In genomic region chr2:159185401-159186130, GRCh38 we compare ENCODE assay signal across 8 cellular contexts.
A peak's percentile ranks its signal among the peaks of the same experiment; 100 is the strongest.
DNase-seq lines count a peak whose midpoint lies in the region; ATAC-seq and TF ChIP-seq lines count a peak whose summit lies in the region.

No MANE protein-coding gene starts in this region.

- H3K9ac ChIP-seq in neural cell (ENCODE audit: low read length), result no peak overlapping the region

- no peak overlapping the region for H2AFZ ChIP-seq in neural cell (ENCODE audit: low read depth, low read length)

- DNase-seq in NCI-H524 (lab: John Stamatoyannopoulos, UW) (peak; percentile 17 to 36), NCI-H524 treated with DMSO at 0.1 percent for 48 hours (lab: John Stamatoyannopoulos, UW) (no peak), cardiac fibroblast (ENCODE audit: low read depth in 2 of 2) (peak; percentile 54), NCI-H2029 treated with DMSO at 0.1 percent for 48 hours (lab: John Stamatoyannopoulos, UW) (no peak)
- no peak for DNase-seq in stimulated activated CD4-positive, alpha-beta T cell treated with anti-CD3 and anti-CD28 coated beads, Interleukin-2, amount 100 ng/mL, for 48 hours

- H3K4me3 ChIP-seq in cardiac fibroblast (replicated peaks in 1 of 2; ENCODE audit: low read depth in 2 of 2, low read length in 2 of 2), result no peak overlapping the region
- H3K4me3 ChIP-seq in neural cell (ENCODE audit: low read length), result no peak overlapping the region

- H3K36me3 ChIP-seq in neural cell (ENCODE audit: insufficient read depth, low read length), result no peaks in the 10 kb centered on the region

- peak; percentile 47 for TF ChIP-seq CTCF in cardiac fibroblast (IDR thresholded peaks at IDR 0.05; ENCODE audit: low read depth, low read length)
- TF ChIP-seq CTCF in neural cell (IDR thresholded peaks at IDR 0.05; ENCODE audit: poor library complexity, severe bottlenecking), result peak; percentile 12

- TF ChIP-seq RAD21 in Ishikawa (IDR thresholded peaks at IDR 0.05; ENCODE audit: low read depth) (peak; percentile 92), neural cell (conservative IDR thresholded peaks at IDR 0.05) (no peak)

- H3F3A ChIP-seq in neural cell (ENCODE audit: insufficient read depth, low read length, poor library complexity, severe bottlenecking), result no peaks in the 10 kb centered on the region

- H3K9me2 ChIP-seq in neural cell (ENCODE audit: insufficient read depth, low read length), result no peaks in the 10 kb centered on the region

- H3K79me2 ChIP-seq in neural cell (replicated peaks; ENCODE audit: insufficient read depth, low read length), result no peaks in the 10 kb centered on the region

- H3K9me3 ChIP-seq in neural cell (ENCODE audit: low read length), result no peaks in the 10 kb centered on the region

- TF ChIP-seq EP300 in Ishikawa (IDR thresholded peaks at IDR 0.05; ENCODE audit: borderline replicate concordance), result peak; percentile 100
- TF ChIP-seq EP300 in neural cell (conservative IDR thresholded peaks at IDR 0.05; ENCODE audit: poor library complexity, severe bottlenecking), result no peak

- no peak overlapping the region for H3K4me2 ChIP-seq in neural cell (ENCODE audit: low read length)

- no peaks in the 10 kb centered on the region for H3K27me3 ChIP-seq in neural cell (ENCODE audit: insufficient read depth, low read depth, low read length)

- ATAC-seq in GM21723 (IDR thresholded peaks at IDR 0.05; ENCODE audit: unreplicated experiment), result peak; percentile 60

- no peaks in the 10 kb centered on the region for H4K20me1 ChIP-seq in neural cell (ENCODE audit: insufficient read depth)

- no peak overlapping the region for H3K27ac ChIP-seq in neural cell (ENCODE audit: low read length)

TF ChIP-seq in Ishikawa, 13 proteins besides CTCF, POLR2A, EP300 and RAD21:
- peak; percentile 98 for TF ChIP-seq NFIC (IDR thresholded peaks at IDR 0.05)
- 0 out of 2 replicates have a peak, but pooled peaks have one; percentile 42 for TF ChIP-seq CREB1 (IDR thresholded peaks at IDR 0.05; ENCODE audit: low read depth)
- TF ChIP-seq ZBTB7A (IDR thresholded peaks at IDR 0.05; ENCODE audit: low read depth), result no peak
- TF ChIP-seq CEBPB (IDR thresholded peaks at IDR 0.05), result peak; percentile 71
- peak; percentile 81 for TF ChIP-seq MAX (IDR thresholded peaks at IDR 0.05)
- TF ChIP-seq FOXM1 (IDR thresholded peaks at IDR 0.05; ENCODE audit: borderline replicate concordance, low read depth), result peak; percentile 99
- TF ChIP-seq REST (IDR thresholded peaks at IDR 0.05; ENCODE audit: low read depth), result no peak
- peak; percentile 97 for TF ChIP-seq TEAD4 (IDR thresholded peaks at IDR 0.05)
- peak; percentile 100 for TF ChIP-seq TCF12 (IDR thresholded peaks at IDR 0.05; ENCODE audit: low read depth)

TF ChIP-seq in neural cell, 6 proteins besides CTCF, POLR2A, EP300 and RAD21:
- TF ChIP-seq MXI1 (conservative IDR thresholded peaks at IDR 0.05; ENCODE audit: poor library complexity, severe bottlenecking) (no peak), SMC3 (conservative IDR thresholded peaks at IDR 0.05; ENCODE audit: poor library complexity) (no peak), POLR2AphosphoS5 (IDR thresholded peaks at IDR 0.05) (no peak), REST (IDR thresholded peaks at IDR 0.05; ENCODE audit: borderline replicate concordance) (no peak), EZH2 (IDR thresholded peaks at IDR 0.05; ENCODE audit: borderline replicate concordance, insufficient read depth, low read length, poor library complexity, severe bottlenecking) (no peak), TAF1 (IDR thresholded peaks at IDR 0.05; ENCODE audit: low read depth) (no peak)

Comparison
In these comparisons a context has a peak if more than half of its experiments do, and no peak if none do; other contexts are left out.
1. DNase-seq: peak in NCI-H524 (2 of 2) and cardiac fibroblast (2 of 2); none in NCI-H524 treated with DMSO at 0.1 percent for 48 hours (single experiment), NCI-H2029 treated with DMSO at 0.1 percent for 48 hours (single experiment) and stimulated activated CD4-positive, alpha-beta T cell treated with anti-CD3 and anti-CD28 coated beads, Interleukin-2, amount 100 ng/mL, for 48 hours (0 of 2).